In the genomic region with DNA sequence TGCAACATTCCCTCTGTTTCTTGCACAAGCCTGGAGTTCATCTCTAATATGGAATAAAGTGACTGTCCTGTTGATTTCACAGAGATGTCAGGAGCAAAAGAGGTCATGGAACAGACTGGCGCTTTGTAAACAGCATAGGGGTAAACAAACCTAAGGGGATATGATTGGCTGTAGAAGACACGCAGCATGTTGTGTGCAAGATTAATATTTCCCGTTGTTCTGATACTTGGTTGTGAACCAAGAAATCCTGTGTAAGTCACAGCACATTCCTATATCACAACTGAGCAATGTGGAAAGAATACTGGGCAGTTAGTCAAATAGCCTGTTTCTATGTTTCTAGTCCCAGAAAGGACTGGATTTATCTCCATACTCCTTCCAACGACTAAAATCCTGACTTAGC, we compare ENCODE assay signal across 3 cellular contexts.
TF ChIP-seq lines count a peak whose summit lies in the region.

No MANE protein-coding gene starts in this region.

TF ChIP-seq in liver, 16 proteins besides CTCF, POLR2A, EP300 and RAD21:
- TF ChIP-seq YY1 (IDR thresholded peaks at IDR 0.05) (no peak), NR2F2 (IDR thresholded peaks at IDR 0.05) (peak; percentile 75), RXRA (IDR thresholded peaks at IDR 0.05) (peak; percentile 31 to 47), HNF4A (conservative IDR thresholded peaks at IDR 0.05) (no peak)

TF ChIP-seq in HepG2, 621 proteins besides CTCF, POLR2A, EP300 and RAD21:
- TF ChIP-seq PAX8 (CRISPR knock-in tag; IDR thresholded peaks at IDR 0.05; ENCODE audit: borderline replicate concordance) (no peak), ZNF891 (CRISPR knock-in tag; IDR thresholded peaks at IDR 0.05) (no peak), PRMT3 (CRISPR knock-in tag; IDR thresholded peaks at IDR 0.05; ENCODE audit: borderline replicate concordance, low read depth) (no peak)
- TF ChIP-seq, protein P1, sequence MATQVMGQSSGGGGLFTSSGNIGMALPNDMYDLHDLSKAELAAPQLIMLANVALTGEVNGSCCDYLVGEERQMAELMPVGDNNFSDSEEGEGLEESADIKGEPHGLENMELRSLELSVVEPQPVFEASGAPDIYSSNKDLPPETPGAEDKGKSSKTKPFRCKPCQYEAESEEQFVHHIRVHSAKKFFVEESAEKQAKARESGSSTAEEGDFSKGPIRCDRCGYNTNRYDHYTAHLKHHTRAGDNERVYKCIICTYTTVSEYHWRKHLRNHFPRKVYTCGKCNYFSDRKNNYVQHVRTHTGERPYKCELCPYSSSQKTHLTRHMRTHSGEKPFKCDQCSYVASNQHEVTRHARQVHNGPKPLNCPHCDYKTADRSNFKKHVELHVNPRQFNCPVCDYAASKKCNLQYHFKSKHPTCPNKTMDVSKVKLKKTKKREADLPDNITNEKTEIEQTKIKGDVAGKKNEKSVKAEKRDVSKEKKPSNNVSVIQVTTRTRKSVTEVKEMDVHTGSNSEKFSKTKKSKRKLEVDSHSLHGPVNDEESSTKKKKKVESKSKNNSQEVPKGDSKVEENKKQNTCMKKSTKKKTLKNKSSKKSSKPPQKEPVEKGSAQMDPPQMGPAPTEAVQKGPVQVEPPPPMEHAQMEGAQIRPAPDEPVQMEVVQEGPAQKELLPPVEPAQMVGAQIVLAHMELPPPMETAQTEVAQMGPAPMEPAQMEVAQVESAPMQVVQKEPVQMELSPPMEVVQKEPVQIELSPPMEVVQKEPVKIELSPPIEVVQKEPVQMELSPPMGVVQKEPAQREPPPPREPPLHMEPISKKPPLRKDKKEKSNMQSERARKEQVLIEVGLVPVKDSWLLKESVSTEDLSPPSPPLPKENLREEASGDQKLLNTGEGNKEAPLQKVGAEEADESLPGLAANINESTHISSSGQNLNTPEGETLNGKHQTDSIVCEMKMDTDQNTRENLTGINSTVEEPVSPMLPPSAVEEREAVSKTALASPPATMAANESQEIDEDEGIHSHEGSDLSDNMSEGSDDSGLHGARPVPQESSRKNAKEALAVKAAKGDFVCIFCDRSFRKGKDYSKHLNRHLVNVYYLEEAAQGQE (IDR thresholded peaks at IDR 0.05; ENCODE audit: borderline replicate concordance in 1 of 2, low read depth in 1 of 2, low read length in 2 of 2): no peak

TF ChIP-seq in GM12878, 131 proteins besides CTCF, POLR2A, EP300 and RAD21:
- TF ChIP-seq SREBF1 (IDR thresholded peaks at IDR 0.05; ENCODE audit: low read length) (no peak), ZNF274 (IDR thresholded peaks at IDR 0.05; ENCODE audit: insufficient read depth, insufficient read length) (no peak), FOXM1 (IDR thresholded peaks at IDR 0.05; ENCODE audit: low read depth, low read length) (no peak), SMARCA5 (IDR thresholded peaks at IDR 0.05) (no peak), NBN (IDR thresholded peaks at IDR 0.05) (no peak), GATAD2B (conservative IDR thresholded peaks at IDR 0.05; ENCODE audit: low read depth) (no peak), SREBF2 (IDR thresholded peaks at IDR 0.05; ENCODE audit: low read length) (no peak), CREM (IDR thresholded peaks at IDR 0.05; ENCODE audit: low read depth) (no peak), JUND (IDR thresholded peaks at IDR 0.05; ENCODE audit: low read depth, low read length) (no peak), IKZF2 (IDR thresholded peaks at IDR 0.05) (no peak), RBBP5 (conservative IDR thresholded peaks at IDR 0.05) (no peak), SIN3A (IDR thresholded peaks at IDR 0.05; ENCODE audit: low read depth, low read length) (no peak), BACH1 (IDR thresholded peaks at IDR 0.05; ENCODE audit: borderline replicate concordance) (no peak), NR2F1 (conservative IDR thresholded peaks at IDR 0.05) (no peak)
- TF ChIP-seq, protein P2, sequence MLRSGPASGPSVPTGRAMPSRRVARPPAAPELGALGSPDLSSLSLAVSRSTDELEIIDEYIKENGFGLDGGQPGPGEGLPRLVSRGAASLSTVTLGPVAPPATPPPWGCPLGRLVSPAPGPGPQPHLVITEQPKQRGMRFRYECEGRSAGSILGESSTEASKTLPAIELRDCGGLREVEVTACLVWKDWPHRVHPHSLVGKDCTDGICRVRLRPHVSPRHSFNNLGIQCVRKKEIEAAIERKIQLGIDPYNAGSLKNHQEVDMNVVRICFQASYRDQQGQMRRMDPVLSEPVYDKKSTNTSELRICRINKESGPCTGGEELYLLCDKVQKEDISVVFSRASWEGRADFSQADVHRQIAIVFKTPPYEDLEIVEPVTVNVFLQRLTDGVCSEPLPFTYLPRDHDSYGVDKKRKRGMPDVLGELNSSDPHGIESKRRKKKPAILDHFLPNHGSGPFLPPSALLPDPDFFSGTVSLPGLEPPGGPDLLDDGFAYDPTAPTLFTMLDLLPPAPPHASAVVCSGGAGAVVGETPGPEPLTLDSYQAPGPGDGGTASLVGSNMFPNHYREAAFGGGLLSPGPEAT (IDR thresholded peaks at IDR 0.05; ENCODE audit: low read depth): no peak
- TF ChIP-seq, protein P3, sequence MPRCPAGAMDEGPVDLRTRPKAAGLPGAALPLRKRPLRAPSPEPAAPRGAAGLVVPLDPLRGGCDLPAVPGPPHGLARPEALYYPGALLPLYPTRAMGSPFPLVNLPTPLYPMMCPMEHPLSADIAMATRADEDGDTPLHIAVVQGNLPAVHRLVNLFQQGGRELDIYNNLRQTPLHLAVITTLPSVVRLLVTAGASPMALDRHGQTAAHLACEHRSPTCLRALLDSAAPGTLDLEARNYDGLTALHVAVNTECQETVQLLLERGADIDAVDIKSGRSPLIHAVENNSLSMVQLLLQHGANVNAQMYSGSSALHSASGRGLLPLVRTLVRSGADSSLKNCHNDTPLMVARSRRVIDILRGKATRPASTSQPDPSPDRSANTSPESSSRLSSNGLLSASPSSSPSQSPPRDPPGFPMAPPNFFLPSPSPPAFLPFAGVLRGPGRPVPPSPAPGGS (IDR thresholded peaks at IDR 0.05; ENCODE audit: borderline replicate concordance, insufficient read depth, low read depth, low read length, poor library complexity, severe bottlenecking): no peak
- TF ChIP-seq, protein P4, sequence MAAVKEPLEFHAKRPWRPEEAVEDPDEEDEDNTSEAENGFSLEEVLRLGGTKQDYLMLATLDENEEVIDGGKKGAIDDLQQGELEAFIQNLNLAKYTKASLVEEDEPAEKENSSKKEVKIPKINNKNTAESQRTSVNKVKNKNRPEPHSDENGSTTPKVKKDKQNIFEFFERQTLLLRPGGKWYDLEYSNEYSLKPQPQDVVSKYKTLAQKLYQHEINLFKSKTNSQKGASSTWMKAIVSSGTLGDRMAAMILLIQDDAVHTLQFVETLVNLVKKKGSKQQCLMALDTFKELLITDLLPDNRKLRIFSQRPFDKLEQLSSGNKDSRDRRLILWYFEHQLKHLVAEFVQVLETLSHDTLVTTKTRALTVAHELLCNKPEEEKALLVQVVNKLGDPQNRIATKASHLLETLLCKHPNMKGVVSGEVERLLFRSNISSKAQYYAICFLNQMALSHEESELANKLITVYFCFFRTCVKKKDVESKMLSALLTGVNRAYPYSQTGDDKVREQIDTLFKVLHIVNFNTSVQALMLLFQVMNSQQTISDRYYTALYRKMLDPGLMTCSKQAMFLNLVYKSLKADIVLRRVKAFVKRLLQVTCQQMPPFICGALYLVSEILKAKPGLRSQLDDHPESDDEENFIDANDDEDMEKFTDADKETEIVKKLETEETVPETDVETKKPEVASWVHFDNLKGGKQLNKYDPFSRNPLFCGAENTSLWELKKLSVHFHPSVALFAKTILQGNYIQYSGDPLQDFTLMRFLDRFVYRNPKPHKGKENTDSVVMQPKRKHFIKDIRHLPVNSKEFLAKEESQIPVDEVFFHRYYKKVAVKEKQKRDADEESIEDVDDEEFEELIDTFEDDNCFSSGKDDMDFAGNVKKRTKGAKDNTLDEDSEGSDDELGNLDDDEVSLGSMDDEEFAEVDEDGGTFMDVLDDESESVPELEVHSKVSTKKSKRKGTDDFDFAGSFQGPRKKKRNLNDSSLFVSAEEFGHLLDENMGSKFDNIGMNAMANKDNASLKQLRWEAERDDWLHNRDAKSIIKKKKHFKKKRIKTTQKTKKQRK (IDR thresholded peaks at IDR 0.05; ENCODE audit: low read depth, low read length): no peak
- TF ChIP-seq, protein P5, sequence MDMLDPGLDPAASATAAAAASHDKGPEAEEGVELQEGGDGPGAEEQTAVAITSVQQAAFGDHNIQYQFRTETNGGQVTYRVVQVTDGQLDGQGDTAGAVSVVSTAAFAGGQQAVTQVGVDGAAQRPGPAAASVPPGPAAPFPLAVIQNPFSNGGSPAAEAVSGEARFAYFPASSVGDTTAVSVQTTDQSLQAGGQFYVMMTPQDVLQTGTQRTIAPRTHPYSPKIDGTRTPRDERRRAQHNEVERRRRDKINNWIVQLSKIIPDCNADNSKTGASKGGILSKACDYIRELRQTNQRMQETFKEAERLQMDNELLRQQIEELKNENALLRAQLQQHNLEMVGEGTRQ (IDR thresholded peaks at IDR 0.05; ENCODE audit: borderline replicate concordance, low read depth, low read length): no peak
